Comparison of ENCODE assay signal across 9 cellular contexts in genomic region chr15:27126449-27126848, GRCh38.
"Had no signal": no experiment of that assay in that cellular context is flagged by ENCODE, and none has a peak within 500 bp of the region (broad histone marks: within the 10 kb centered on the region; RNA-seq: fewer than 3 reads in every experiment).

No MANE protein-coding gene starts in this region.

- DNase-seq: IMR-90, Karpas-422, KBM-7, KG1 had no signal

- H3K4me1 Mint-ChIP-seq: IgD-negative memory B cell had no signal

- H3K27ac Mint-ChIP-seq: IgD-negative memory B cell had no signal

- H3K9ac ChIP-seq: KMS-11 had no signal

- ATAC-seq: HepG2 had no signal

- H3K4me2 ChIP-seq: KMS-11 had no signal

- FAIRE-seq: HepG2, HTR-8/SVneo had no signal

- H3K27me3 Mint-ChIP-seq: IgD-negative memory B cell had no signal

- H3K27ac ChIP-seq: HL-60, KMS-11 had no signal

- H3K4me3 Mint-ChIP-seq: IgD-negative memory B cell had no signal
